In genomic region chr20:16004108-16004854, GRCh38 we compare ENCODE assay signal across 1 cellular context.
TF ChIP-seq lines count a peak whose summit lies in the region.

No MANE protein-coding gene starts in this region.

TF ChIP-seq in H1, 55 proteins besides CTCF, POLR2A, EP300 and RAD21 (continued from another document):
- TF ChIP-seq KDM1A (IDR thresholded peaks at IDR 0.05; ENCODE audit: borderline replicate concordance, low read length) (no peak), TCF12 (IDR thresholded peaks at IDR 0.05; ENCODE audit: low read depth, low read length) (no peak), SIN3A (conservative IDR thresholded peaks at IDR 0.05 in 1 of 2, IDR thresholded peaks at IDR 0.05 in 1 of 2; ENCODE audit: low read depth in 1 of 2, low read length in 2 of 2) (no peak), ZNF274 (IDR thresholded peaks at IDR 0.05; ENCODE audit: borderline replicate concordance, extremely low read depth, low read length) (no peak), NRF1 (IDR thresholded peaks at IDR 0.05; ENCODE audit: low read depth, low read length) (no peak), NANOG (IDR thresholded peaks at IDR 0.05; ENCODE audit: insufficient read depth, low read depth, low read length, poor library complexity, severe bottlenecking) (no peak), GTF2F1 (IDR thresholded peaks at IDR 0.05; ENCODE audit: borderline replicate concordance, low read depth, low read length) (no peak), CTBP2 (IDR thresholded peaks at IDR 0.05; ENCODE audit: borderline replicate concordance, insufficient read depth, insufficient read length, low read length) (no peak), JUND (IDR thresholded peaks at IDR 0.05; ENCODE audit: low read length) (no peak), KDM4A (IDR thresholded peaks at IDR 0.05; ENCODE audit: low read depth, low read length, severe bottlenecking) (no peak)
